11 cellular contexts compared by ENCODE assay signal in genomic region chr10:69224862-69225657, GRCh38. TPM values are rescaled to one million over a fixed set of nuclear protein-coding genes. Genes with fewer than 3 reads are reported as not detected.
DNase-seq lines count a peak whose midpoint lies in the region; ATAC-seq and TF ChIP-seq lines count a peak whose summit lies in the region.
"Had no signal": no experiment of that assay in that cellular context is flagged by ENCODE, and none has a peak within 500 bp of the region (broad histone marks: within the 10 kb centered on the region; RNA-seq: fewer than 3 reads in every experiment).

No MANE protein-coding gene starts in this region.

- intact Hi-C loops in PC-9 (cut with micrococcal nuclease; ENCODE audit: unreplicated experiment) = no loop called here

- in situ Hi-C loops in G401 (cut with HindIII; ENCODE audit: low sequenced_read_pairs) = no loop called here

- no peaks in the 10 kb centered on the region for H4K20me1 ChIP-seq in PC-9 (ENCODE audit: insufficient read depth)

- 0 out of 2 replicates have a peak, but pooled peaks cover 4% of the 10 kb centered on the region for H3K36me3 ChIP-seq in PC-9 (ENCODE audit: low read depth)

- CTCF ChIA-PET in PC-9 (lab: Charles Lee) = no interaction called here

- peak overlapping the region; percentile 50 for H3K4me2 ChIP-seq in PC-9

- DNase-seq in G401 (ENCODE audit: low spot score) (peak; percentile 11), PC-9 (peak in 1 of 2 experiments; percentile 78), epidermal melanocyte (ENCODE audit: insufficient read length, low spot score) (peak; percentile 46), retina (peak; percentile 69)
- DNase-seq: Karpas-422, left ventricle myocardium superior, NCI-H748 treated with DMSO at 0.1 percent for 48 hours, right cardiac atrium had no signal

- TF ChIP-seq CTCF in PC-9 (conservative IDR thresholded peaks at IDR 0.05) = no peak

- POLR2A ChIA-PET in PC-9 (lab: Charles Lee; ENCODE audit: unreplicated experiment) = no interaction called here

- H3K4me3 ChIP-seq in PC-9 = no peak overlapping the region

- no peaks in the 10 kb centered on the region for H3K27me3 ChIP-seq in PC-9 (ENCODE audit: insufficient read depth, low read depth)

- H3K4me1 ChIP-seq in PC-9 (replicated peaks; ENCODE audit: insufficient read depth) = peaks cover 81% of the 10 kb centered on the region

- no peaks in the 10 kb centered on the region for H3K9me2 ChIP-seq in PC-9 (ENCODE audit: insufficient read depth)

- H3K79me2 ChIP-seq in PC-9 (ENCODE audit: low read depth) = peaks cover 13% of the 10 kb centered on the region; the same call in 1 of the 2 replicates

- no TSS peak for BruUV-seq in PC-9 (replicated peaks; lab: Mats Ljungman, UMichigan)

- ATAC-seq in HG02852 (IDR thresholded peaks at IDR 0.05; ENCODE audit: unreplicated experiment) (no peak), GM21381 (IDR thresholded peaks at IDR 0.05; ENCODE audit: unreplicated experiment) (no peak), GM18907 (IDR thresholded peaks at IDR 0.05; ENCODE audit: unreplicated experiment) (no peak)
- ATAC-seq: left ventricle myocardium superior, right cardiac atrium had no signal

- H3K27ac ChIP-seq in PC-9 = peak overlapping the region; percentile 85

- no peak overlapping the region for H2AFZ ChIP-seq in PC-9

- no peaks in the 10 kb centered on the region for H3K9me3 ChIP-seq in PC-9 (ENCODE audit: insufficient read depth, low read depth)

- H3F3A ChIP-seq in PC-9 (ENCODE audit: insufficient read depth, low read depth) = peaks cover 46% of the 10 kb centered on the region

RNA-seq across cellular contexts. Expression of gene HKDC1, which starts 4.9 kb away (rescaled TPM):
- 1.2 and 2.8 TPM in 2 replicates for total RNA-seq in G401 (2014; rRNA removed; shearing (Covaris generic))
- total RNA-seq in PC-9 (2021) = 173 and 178 TPM in 2 replicates
- total RNA-seq: left ventricle myocardium superior had no signal

RNA-seq across cellular contexts. Expression of gene SUPV3L1, which starts 45.0 kb away (rescaled TPM):
- total RNA-seq in G401 (2014; rRNA removed; shearing (Covaris generic)) = 22.2 and 47.0 TPM in 2 replicates
- 49.9 and 55.7 TPM in 2 replicates for total RNA-seq in PC-9 (2021)

RNA-seq across cellular contexts. Expression of gene HK1, which starts 53.2 kb away (rescaled TPM):
- total RNA-seq in G401 (2014; rRNA removed; shearing (Covaris generic)) = 47.4 and 52.3 TPM in 2 replicates
- total RNA-seq in PC-9 (2021) = 128 and 140 TPM in 2 replicates

Comparison
In these comparisons a context has a peak if more than half of its experiments do, and no peak if none do; other contexts are left out.
1. RNA of gene HKDC1, which starts 4.9 kb away (total RNA-seq): 173 to 178 TPM in PC-9; 1.2 to 2.8 TPM in G401; every median in the first group is over 10 times any median in the second.